Comparison of ENCODE assay signal across 13 cellular contexts in the genomic region with DNA sequence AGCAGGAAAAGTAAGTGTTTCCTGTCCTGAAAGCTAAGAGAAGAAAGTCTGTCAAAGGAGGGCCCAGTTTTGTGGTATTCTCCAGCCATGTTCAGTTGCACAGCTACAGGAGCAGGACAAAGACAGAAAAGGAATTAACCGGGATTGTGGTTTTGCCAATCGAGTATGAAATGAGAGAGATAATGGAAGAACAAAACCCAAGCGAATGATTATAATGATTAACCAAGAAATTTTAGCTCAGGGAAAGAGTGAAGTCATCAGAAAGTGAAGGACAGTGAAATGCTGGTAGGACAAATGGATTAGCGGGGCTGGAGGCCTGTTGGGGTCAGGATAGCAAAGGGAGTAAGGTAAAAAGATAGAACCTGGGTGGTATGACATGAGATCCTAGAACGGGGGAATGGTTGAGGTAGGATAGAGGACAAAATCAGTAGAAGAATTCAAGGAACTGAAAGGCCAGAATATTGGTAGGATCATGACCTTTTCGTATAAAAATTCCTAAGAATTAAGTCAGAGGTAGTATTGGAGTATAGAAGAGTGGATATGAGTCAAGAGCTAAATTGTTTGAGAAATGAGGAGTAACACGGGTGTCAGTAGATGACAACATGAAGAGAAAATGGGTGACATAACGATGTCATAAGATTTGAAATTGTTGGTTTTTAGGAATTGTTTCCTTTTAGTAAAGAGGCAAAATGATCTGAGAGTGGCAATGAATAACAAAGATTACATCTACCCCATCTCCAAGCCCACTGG. TPM values are rescaled to one million over a fixed set of nuclear protein-coding genes. Genes with fewer than 3 reads are reported as not detected.
DNase-seq lines count a peak whose midpoint lies in the region; ATAC-seq and TF ChIP-seq lines count a peak whose summit lies in the region.
"Had no signal": no experiment of that assay in that cellular context is flagged by ENCODE, and none has a peak within 500 bp of the region (broad histone marks: within the 10 kb centered on the region; RNA-seq: fewer than 3 reads in every experiment).

No MANE protein-coding gene starts in this region.

- H3K36me3 ChIP-seq in endodermal cell (ENCODE audit: control insufficient read depth, insufficient read depth, low read length): peaks cover 95% of the 10 kb centered on the region
- no peaks in the 10 kb centered on the region for H3K36me3 ChIP-seq in smooth muscle cell (ENCODE audit: low read depth)

- H3F3A ChIP-seq in smooth muscle cell (ENCODE audit: low read depth): peaks cover 3% of the 10 kb centered on the region

- H3K79me2 ChIP-seq in smooth muscle cell (ENCODE audit: low read depth): no peaks in the 10 kb centered on the region

- DNase-seq in activated naive CD4-positive, alpha-beta T cell treated with Interleukin-2 at 50 U/mL for 16 hours: no peak
- DNase-seq in T-helper 17 cell: no peak
- DNase-seq in endodermal cell: no peak
- no peak for DNase-seq in smooth muscle cell (lab: John Stamatoyannopoulos, UW; ENCODE audit: unreplicated experiment)
- DNase-seq in pons (ENCODE audit: low spot score): no peak
- no peak for DNase-seq in GOT3 (lab: John Stamatoyannopoulos, UW)
- no peak for DNase-seq in NCI-H128 (lab: John Stamatoyannopoulos, UW; ENCODE audit: unreplicated experiment)
- DNase-seq: GF-D8, NCI-H1105 treated with DMSO at 0.1 percent for 48 hours, NCI-H524 had no signal

- H3K27ac ChIP-seq in endodermal cell (ENCODE audit: low read depth, low read length) (no peak overlapping the region), smooth muscle cell (ENCODE audit: low read depth) (peak overlapping the region; percentile 28)

- H3K4me3 ChIP-seq in endodermal cell (ENCODE audit: low read length) (no peak overlapping the region), smooth muscle cell (no peak overlapping the region)
- H3K4me3 ChIP-seq: gastroesophageal sphincter had no signal

- peak overlapping the region; percentile 88 for H3K27ac Mint-ChIP-seq in activated naive CD4-positive, alpha-beta T cell treated with anti-CD3 and anti-CD28 coated beads, Interleukin-2, amount 50 U/mL, for 24 hours
- H3K27ac Mint-ChIP-seq in T-helper 17 cell (peak overlapping the region; percentile 91), endodermal cell (peak overlapping the region; percentile 67)

- WGBS in endodermal cell (ENCODE audit: insufficient coverage in 1 of 2, insufficient read length in 1 of 2), 2 experiments: 94 to 95% methylated on average over 7 to 8 of the region's 8 CpGs
- WGBS in smooth muscle cell (ENCODE audit: low lambda C conversion rate): 95% methylated on average over 8 of the region's 8 CpGs

- H3K4me1 Mint-ChIP-seq in activated naive CD4-positive, alpha-beta T cell treated with anti-CD3 and anti-CD28 coated beads, Interleukin-2, amount 50 U/mL, for 24 hours: peaks cover 37% of the 10 kb centered on the region
- H3K4me1 Mint-ChIP-seq in T-helper 17 cell: peaks cover 34% of the 10 kb centered on the region
- H3K4me1 Mint-ChIP-seq in endodermal cell: peaks cover 12% of the 10 kb centered on the region

- no peaks in the 10 kb centered on the region for H4K20me1 ChIP-seq in smooth muscle cell (ENCODE audit: low read depth)

- no peak overlapping the region for H3K4me2 ChIP-seq in smooth muscle cell

- no peaks in the 10 kb centered on the region for H3K27me3 Mint-ChIP-seq in activated naive CD4-positive, alpha-beta T cell treated with anti-CD3 and anti-CD28 coated beads, Interleukin-2, amount 50 U/mL, for 24 hours
- H3K27me3 Mint-ChIP-seq in T-helper 17 cell (no peaks in the 10 kb centered on the region), endodermal cell (ENCODE audit: insufficient read depth) (no peaks in the 10 kb centered on the region)

- no peaks in the 10 kb centered on the region for H3K9me3 ChIP-seq in T-helper 17 cell (ENCODE audit: control insufficient read depth, low read length, poor library complexity, severe bottlenecking)
- H3K9me3 ChIP-seq in endodermal cell (ENCODE audit: control insufficient read depth, low read length): peaks cover 5% of the 10 kb centered on the region
- no peaks in the 10 kb centered on the region for H3K9me3 ChIP-seq in smooth muscle cell (replicated peaks; ENCODE audit: low read depth)
- H3K9me3 ChIP-seq: gastroesophageal sphincter had no signal

- no peak overlapping the region for H3K4me3 Mint-ChIP-seq in activated naive CD4-positive, alpha-beta T cell treated with anti-CD3 and anti-CD28 coated beads, Interleukin-2, amount 50 U/mL, for 24 hours
- no peak overlapping the region for H3K4me3 Mint-ChIP-seq in T-helper 17 cell
- H3K4me3 Mint-ChIP-seq in endodermal cell: no peak overlapping the region

- H3K27me3 ChIP-seq in endodermal cell (ENCODE audit: control insufficient read depth, insufficient read depth, low read length, poor library complexity, severe bottlenecking) (no peaks in the 10 kb centered on the region), smooth muscle cell (ENCODE audit: low read depth) (no peaks in the 10 kb centered on the region)
- H3K27me3 ChIP-seq: gastroesophageal sphincter had no signal

- no peaks in the 10 kb centered on the region for H3K9me3 Mint-ChIP-seq in activated naive CD4-positive, alpha-beta T cell treated with anti-CD3 and anti-CD28 coated beads, Interleukin-2, amount 50 U/mL, for 24 hours
- H3K9me3 Mint-ChIP-seq in endodermal cell: peaks cover 1% of the 10 kb centered on the region

- H2AFZ ChIP-seq in smooth muscle cell (ENCODE audit: low read depth): no peak overlapping the region

- no peak for ATAC-seq in T-helper 17 cell
- ATAC-seq: activated CD4-positive, CD25-positive, alpha-beta regulatory T cell treated with anti-CD3 and anti-CD28 coated beads, Interleukin-2, amount 50 U/mL, for 24 hours; gastroesophageal sphincter had no signal

- TF ChIP-seq CTCF in endodermal cell (conservative IDR thresholded peaks at IDR 0.05) (no peak), smooth muscle cell (IDR thresholded peaks at IDR 0.05; ENCODE audit: borderline replicate concordance, insufficient read depth, poor library complexity, severe bottlenecking) (no peak)

- no peaks in the 10 kb centered on the region for H3K4me1 ChIP-seq in endodermal cell (ENCODE audit: control insufficient read depth, insufficient read depth, low read length)
- peaks cover 2% of the 10 kb centered on the region for H3K4me1 ChIP-seq in smooth muscle cell (ENCODE audit: low read depth)

- H3K36me3 Mint-ChIP-seq in activated naive CD4-positive, alpha-beta T cell treated with anti-CD3 and anti-CD28 coated beads, Interleukin-2, amount 50 U/mL, for 24 hours: peaks cover 20% of the 10 kb centered on the region
- H3K36me3 Mint-ChIP-seq in T-helper 17 cell (ENCODE audit: low read depth): peaks cover 13% of the 10 kb centered on the region
- peaks cover 58% of the 10 kb centered on the region for H3K36me3 Mint-ChIP-seq in endodermal cell (ENCODE audit: low read depth)

- H3K9ac ChIP-seq in endodermal cell (ENCODE audit: extremely low read depth, low read length, poor library complexity, severe bottlenecking): no peak overlapping the region
- H3K9ac ChIP-seq in smooth muscle cell (ENCODE audit: low read depth): no peak overlapping the region

RNA-seq across cellular contexts. Expression of a gene that starts 52.8 kb away (rescaled TPM):
- total RNA-seq in T-helper 17 cell: 100 to 1,000 TPM; 256 to 327 TPM
- total RNA-seq in endodermal cell: 100 to 1,000 TPM; 104 to 106 TPM
- polyA plus RNA-seq in endodermal cell (2013, experiment 1 of 2): 55.4 TPM
- polyA plus RNA-seq in endodermal cell (2013, experiment 2 of 2): 53.9 TPM
- total RNA-seq in smooth muscle cell: 25.2 and 26.7 TPM in 2 replicates
- polyA plus RNA-seq in smooth muscle cell: 15.4 and 34.7 TPM in 2 replicates
